Comparison of ENCODE assay signal across 9 cellular contexts in the genomic region with DNA sequence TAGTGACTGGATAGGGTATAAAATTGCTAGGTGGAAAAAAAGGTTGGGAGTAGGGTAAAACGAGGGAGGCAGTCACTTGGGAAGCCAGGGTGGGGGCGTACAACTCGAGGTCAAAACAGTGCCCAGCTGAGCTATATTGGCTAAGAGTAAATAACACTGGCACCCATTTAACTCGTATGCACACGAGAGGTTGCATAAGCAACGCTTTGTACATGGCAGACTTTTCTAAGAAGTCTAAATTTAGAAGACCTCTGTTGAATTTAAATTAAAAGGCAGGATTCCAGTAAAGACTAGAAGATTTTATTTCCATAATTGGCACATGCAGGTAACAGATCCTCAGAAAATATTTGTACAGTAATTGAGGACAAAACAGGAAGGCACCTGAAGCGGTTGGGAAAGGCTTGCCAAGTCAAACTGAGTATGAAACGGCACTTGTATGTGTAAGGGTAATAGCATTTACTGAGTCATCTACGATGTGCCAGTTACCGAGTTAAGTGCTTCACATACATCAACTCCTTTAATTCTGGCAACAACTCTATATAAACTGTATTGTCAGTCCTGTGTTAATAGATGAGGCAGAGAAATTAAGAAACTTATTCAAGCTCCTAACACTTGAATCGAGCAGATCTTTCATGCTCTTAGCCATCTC. TPM values are rescaled to one million over a fixed set of nuclear protein-coding genes. Genes with fewer than 3 reads are reported as not detected.
DNase-seq lines count a peak whose midpoint lies in the region; ATAC-seq and TF ChIP-seq lines count a peak whose summit lies in the region.
"Had no signal": no experiment of that assay in that cellular context is flagged by ENCODE, and none has a peak within 500 bp of the region (broad histone marks: within the 10 kb centered on the region; RNA-seq: fewer than 3 reads in every experiment).

No MANE protein-coding gene starts in this region.

- DNase-seq in stimulated activated CD4-positive, alpha-beta T cell treated with anti-CD3 and anti-CD28 coated beads, Interleukin-4, amount 100 ng/mL, for 24 hours: peak; percentile 24
- DNase-seq in stimulated activated CD4-positive, alpha-beta T cell treated with anti-CD3 and anti-CD28 coated beads, Interleukin-2, amount 100 ng/mL, for 24 hours: no peak
- DNase-seq in OCI-LY7 (ENCODE audit: low spot score) (no peak), mucosa of gallbladder (ENCODE audit: low spot score) (no peak), esophagus muscularis mucosa (ENCODE audit: extremely low spot score) (no peak)

- ATAC-seq in esophagus mucosa: peak; percentile 53
- ATAC-seq in HG03175 (IDR thresholded peaks at IDR 0.05; ENCODE audit: unreplicated experiment): no peak
- no peak for ATAC-seq in GM21825 (IDR thresholded peaks at IDR 0.05; ENCODE audit: unreplicated experiment)

- H3K4me3 ChIP-seq in OCI-LY7 (ENCODE audit: low read depth, low read length, poor library complexity, severe bottlenecking) (peak overlapping the region; percentile 68), esophagus muscularis mucosa (no peak overlapping the region)

- H3K27me3 ChIP-seq in esophagus muscularis mucosa: no peaks in the 10 kb centered on the region
- H3K27me3 ChIP-seq: cardiac muscle cell had no signal

- intact Hi-C loops in OCI-LY7 (cut with micrococcal nuclease; ENCODE audit: unreplicated experiment): loop anchor here (5.0 kb wide), 1 partner anchor 143 kb away; no protein-coding TSS in a partner anchor
- intact Hi-C loops in esophagus muscularis mucosa (cut with DNase I): loop anchor here (5.0 to 10.0 kb wide), 2 partner anchors 143 to 465 kb away; a partner anchor contains a TSS

- no peaks in the 10 kb centered on the region for H4K20me1 ChIP-seq in OCI-LY7 (ENCODE audit: insufficient read depth, low read length)

- no TSS peak for BruUV-seq in OCI-LY7 (replicated peaks; lab: Mats Ljungman, UMichigan)

- 79% methylated on average over 11 of the region's 11 CpGs for WGBS in esophagus muscularis mucosa

- no peak overlapping the region for H3K27ac ChIP-seq in OCI-LY7 (ENCODE audit: low read depth, low read length, poor library complexity, severe bottlenecking)
- H3K27ac ChIP-seq in esophagus muscularis mucosa (replicated peaks in 1 of 4): no peak overlapping the region

- no peak for TF ChIP-seq POLR2A in esophagus muscularis mucosa (IDR thresholded peaks at IDR 0.05; ENCODE audit: low read depth)

- H3K4me1 ChIP-seq in OCI-LY7 (ENCODE audit: insufficient read depth, low read length, poor library complexity, severe bottlenecking): peaks cover 17% of the 10 kb centered on the region
- peaks cover 14 to 22% (median 16%) of the 10 kb centered on the region in 4 donors for H3K4me1 ChIP-seq in esophagus muscularis mucosa

- H3K4me2 ChIP-seq in OCI-LY7 (ENCODE audit: low read length): peak overlapping the region; percentile 78

- H3K9me2 ChIP-seq in OCI-LY7 (ENCODE audit: insufficient read depth, low read length): no peaks in the 10 kb centered on the region

- no peaks in the 10 kb centered on the region; the same call in 1 of the 2 replicates for H3K36me3 ChIP-seq in OCI-LY7 (ENCODE audit: insufficient read depth, low read length)
- H3K36me3 ChIP-seq in esophagus muscularis mucosa: peaks cover 0 to 5% (median 0%) of the 10 kb centered on the region in 4 donors
- H3K36me3 ChIP-seq: cardiac muscle cell had no signal

- POLR2A ChIA-PET in OCI-LY7 (lab: Charles Lee): interaction anchor here (1.0 to 2.3 kb wide), 2 partner anchors 11 to 14 kb away, joined by 3 to 20 read pairs; no protein-coding TSS in a partner anchor

- no peak for TF ChIP-seq EP300 in esophagus muscularis mucosa (IDR thresholded peaks at IDR 0.05)

- H3K79me2 ChIP-seq in OCI-LY7 (ENCODE audit: insufficient read depth, low read depth, low read length): peaks cover 16% of the 10 kb centered on the region

- CTCF ChIA-PET in OCI-LY7 (lab: Charles Lee; ENCODE audit: unreplicated experiment): no interaction called here

- H3K9me3 ChIP-seq in OCI-LY7 (ENCODE audit: low read length) (no peaks in the 10 kb centered on the region), esophagus muscularis mucosa (no peaks in the 10 kb centered on the region)

- TF ChIP-seq CTCF in OCI-LY7 (conservative IDR thresholded peaks at IDR 0.05; ENCODE audit: low read length): no peak
- TF ChIP-seq CTCF in esophagus muscularis mucosa (IDR thresholded peaks at IDR 0.05): no peak

- H2AFZ ChIP-seq in OCI-LY7 (ENCODE audit: low read length): 0 out of 2 replicates have a peak overlapping the region, but pooled peaks have one; percentile 77

RNA-seq across cellular contexts. Expression of a gene that starts 1.4 kb away (rescaled TPM):
- 14.4 and 15.5 TPM in 2 replicates for total RNA-seq in OCI-LY7 (2014; rRNA removed; shearing (Covaris generic))
- total RNA-seq in OCI-LY7 (2022): 18.5 and 20.4 TPM in 2 replicates
- total RNA-seq in esophagus mucosa: 34.4 TPM
- 20.8 TPM for total RNA-seq in mucosa of gallbladder
- 10 to 100 TPM; 18.3 to 27.5 (median 22.6) TPM for total RNA-seq in esophagus muscularis mucosa

RNA-seq across cellular contexts. Expression of a gene that starts 41.0 kb away (rescaled TPM):
- total RNA-seq in OCI-LY7 (2014; rRNA removed; shearing (Covaris generic)): not detected in 2 replicates
- total RNA-seq in OCI-LY7 (2022) (not detected in 2 replicates), esophagus mucosa (0.12 TPM), mucosa of gallbladder (0.20 TPM), esophagus muscularis mucosa (under 1 TPM in 3 of 4 donors, not detected in 1; under 0.01 to 0.11 (median under 0.01) TPM)
